2 cellular contexts compared by ENCODE assay signal in the genomic region with DNA sequence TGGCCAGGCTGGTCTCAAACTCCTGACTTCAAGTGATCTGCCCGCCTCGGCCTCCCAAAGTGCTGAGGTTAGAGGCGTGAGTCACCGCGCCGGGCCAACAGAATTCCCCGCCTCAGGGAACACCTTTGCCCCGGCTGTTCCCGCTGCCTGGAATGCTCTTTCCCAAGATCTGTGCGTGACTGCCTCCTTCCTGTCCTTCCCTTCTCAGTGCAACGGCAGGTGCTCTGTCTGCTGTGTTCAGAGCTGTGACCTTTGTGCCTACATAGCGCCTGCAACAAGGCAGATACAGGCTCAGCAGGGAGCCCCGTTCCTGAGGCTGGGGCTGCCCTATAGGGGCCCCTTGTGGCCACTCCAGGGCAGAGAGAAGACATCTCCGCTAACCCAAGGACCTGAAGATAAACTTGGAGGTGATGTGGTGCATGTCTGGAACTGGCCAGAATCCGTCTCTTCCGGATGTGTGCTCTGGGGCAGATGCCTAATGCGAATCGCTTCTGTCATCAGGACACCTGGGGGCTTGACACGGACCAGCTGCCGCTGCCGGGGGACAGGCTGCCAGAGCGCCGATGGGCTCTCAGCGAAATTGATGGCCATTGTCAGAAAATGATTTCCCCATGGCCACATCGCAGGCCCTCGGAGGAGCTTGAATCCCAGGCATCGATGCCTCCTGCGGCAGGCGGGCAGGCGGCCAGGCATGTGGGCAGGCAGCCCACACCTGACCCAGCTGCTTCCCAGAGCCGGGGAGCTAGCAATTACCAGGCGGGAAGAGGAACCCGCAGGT.
TF ChIP-seq lines count a peak whose summit lies in the region.

No MANE protein-coding gene starts in this region.

TF ChIP-seq in K562, 482 proteins besides CTCF, POLR2A, EP300 and RAD21 (continues in another document):
- TF ChIP-seq, protein P1, sequence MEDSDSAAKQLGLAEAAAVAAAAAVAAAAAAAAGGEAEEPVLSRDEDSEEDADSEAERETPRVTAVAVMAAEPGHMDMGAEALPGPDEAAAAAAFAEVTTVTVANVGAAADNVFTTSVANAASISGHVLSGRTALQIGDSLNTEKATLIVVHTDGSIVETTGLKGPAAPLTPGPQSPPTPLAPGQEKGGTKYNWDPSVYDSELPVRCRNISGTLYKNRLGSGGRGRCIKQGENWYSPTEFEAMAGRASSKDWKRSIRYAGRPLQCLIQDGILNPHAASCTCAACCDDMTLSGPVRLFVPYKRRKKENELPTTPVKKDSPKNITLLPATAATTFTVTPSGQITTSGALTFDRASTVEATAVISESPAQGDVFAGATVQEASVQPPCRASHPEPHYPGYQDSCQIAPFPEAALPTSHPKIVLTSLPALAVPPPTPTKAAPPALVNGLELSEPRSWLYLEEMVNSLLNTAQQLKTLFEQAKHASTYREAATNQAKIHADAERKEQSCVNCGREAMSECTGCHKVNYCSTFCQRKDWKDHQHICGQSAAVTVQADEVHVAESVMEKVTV (CRISPR knock-in tag; IDR thresholded peaks at IDR 0.05) = peak; percentile 58; the same call in 1 of the 2 replicates
- TF ChIP-seq, protein P2, sequence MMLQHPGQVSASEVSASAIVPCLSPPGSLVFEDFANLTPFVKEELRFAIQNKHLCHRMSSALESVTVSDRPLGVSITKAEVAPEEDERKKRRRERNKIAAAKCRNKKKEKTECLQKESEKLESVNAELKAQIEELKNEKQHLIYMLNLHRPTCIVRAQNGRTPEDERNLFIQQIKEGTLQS (IDR thresholded peaks at IDR 0.05) = peak; percentile 38; the same call in 1 of the 2 replicates
- TF ChIP-seq, protein P2 (CRISPR knock-in tag; conservative IDR thresholded peaks at IDR 0.05) = no peak
- TF ChIP-seq, protein P3, sequence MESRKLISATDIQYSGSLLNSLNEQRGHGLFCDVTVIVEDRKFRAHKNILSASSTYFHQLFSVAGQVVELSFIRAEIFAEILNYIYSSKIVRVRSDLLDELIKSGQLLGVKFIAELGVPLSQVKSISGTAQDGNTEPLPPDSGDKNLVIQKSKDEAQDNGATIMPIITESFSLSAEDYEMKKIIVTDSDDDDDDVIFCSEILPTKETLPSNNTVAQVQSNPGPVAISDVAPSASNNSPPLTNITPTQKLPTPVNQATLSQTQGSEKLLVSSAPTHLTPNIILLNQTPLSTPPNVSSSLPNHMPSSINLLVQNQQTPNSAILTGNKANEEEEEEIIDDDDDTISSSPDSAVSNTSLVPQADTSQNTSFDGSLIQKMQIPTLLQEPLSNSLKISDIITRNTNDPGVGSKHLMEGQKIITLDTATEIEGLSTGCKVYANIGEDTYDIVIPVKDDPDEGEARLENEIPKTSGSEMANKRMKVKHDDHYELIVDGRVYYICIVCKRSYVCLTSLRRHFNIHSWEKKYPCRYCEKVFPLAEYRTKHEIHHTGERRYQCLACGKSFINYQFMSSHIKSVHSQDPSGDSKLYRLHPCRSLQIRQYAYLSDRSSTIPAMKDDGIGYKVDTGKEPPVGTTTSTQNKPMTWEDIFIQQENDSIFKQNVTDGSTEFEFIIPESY (CRISPR knock-in tag; IDR thresholded peaks at IDR 0.05) = peak; percentile 78
- TF ChIP-seq, protein P4, sequence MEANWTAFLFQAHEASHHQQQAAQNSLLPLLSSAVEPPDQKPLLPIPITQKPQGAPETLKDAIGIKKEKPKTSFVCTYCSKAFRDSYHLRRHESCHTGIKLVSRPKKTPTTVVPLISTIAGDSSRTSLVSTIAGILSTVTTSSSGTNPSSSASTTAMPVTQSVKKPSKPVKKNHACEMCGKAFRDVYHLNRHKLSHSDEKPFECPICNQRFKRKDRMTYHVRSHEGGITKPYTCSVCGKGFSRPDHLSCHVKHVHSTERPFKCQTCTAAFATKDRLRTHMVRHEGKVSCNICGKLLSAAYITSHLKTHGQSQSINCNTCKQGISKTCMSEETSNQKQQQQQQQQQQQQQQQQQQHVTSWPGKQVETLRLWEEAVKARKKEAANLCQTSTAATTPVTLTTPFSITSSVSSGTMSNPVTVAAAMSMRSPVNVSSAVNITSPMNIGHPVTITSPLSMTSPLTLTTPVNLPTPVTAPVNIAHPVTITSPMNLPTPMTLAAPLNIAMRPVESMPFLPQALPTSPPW (CRISPR knock-in tag; IDR thresholded peaks at IDR 0.05) = no peak
- TF ChIP-seq KDM2B (CRISPR knock-in tag; IDR thresholded peaks at IDR 0.05) (no peak), FOSL1 (tag; conservative IDR thresholded peaks at IDR 0.05) (peak; percentile 30; the same call in 1 of the 2 replicates), CREB1 (IDR thresholded peaks at IDR 0.05) (no peak), CREB1 (CRISPR knock-in tag; IDR thresholded peaks at IDR 0.05) (no peak), RB1 (IDR thresholded peaks at IDR 0.05; ENCODE audit: low read depth) (0 out of 2 replicates have a peak, but pooled peaks have one; percentile 22), STAG1 (CRISPR knock-in tag; IDR thresholded peaks at IDR 0.05; ENCODE audit: borderline replicate concordance) (peak; percentile 43; the same call in 1 of the 2 replicates), HNRNPLL (IDR thresholded peaks at IDR 0.05; ENCODE audit: low read depth, low read length, poor library complexity, severe bottlenecking) (no peak), RHOXF2B (CRISPR knock-in tag; conservative IDR thresholded peaks at IDR 0.05) (no peak), TBP (optimal IDR thresholded peaks at IDR 0.05; ENCODE audit: low read depth, low read length) (no peak), NCOA4 (IDR thresholded peaks at IDR 0.05; ENCODE audit: partially characterized antibody) (no peak), NR1H2 (CRISPR knock-in tag; IDR thresholded peaks at IDR 0.05) (no peak), JUNB (CRISPR knock-in tag; conservative IDR thresholded peaks at IDR 0.05) (no peak), SMARCA5 (IDR thresholded peaks at IDR 0.05) (no peak)
- TF ChIP-seq, protein P5, sequence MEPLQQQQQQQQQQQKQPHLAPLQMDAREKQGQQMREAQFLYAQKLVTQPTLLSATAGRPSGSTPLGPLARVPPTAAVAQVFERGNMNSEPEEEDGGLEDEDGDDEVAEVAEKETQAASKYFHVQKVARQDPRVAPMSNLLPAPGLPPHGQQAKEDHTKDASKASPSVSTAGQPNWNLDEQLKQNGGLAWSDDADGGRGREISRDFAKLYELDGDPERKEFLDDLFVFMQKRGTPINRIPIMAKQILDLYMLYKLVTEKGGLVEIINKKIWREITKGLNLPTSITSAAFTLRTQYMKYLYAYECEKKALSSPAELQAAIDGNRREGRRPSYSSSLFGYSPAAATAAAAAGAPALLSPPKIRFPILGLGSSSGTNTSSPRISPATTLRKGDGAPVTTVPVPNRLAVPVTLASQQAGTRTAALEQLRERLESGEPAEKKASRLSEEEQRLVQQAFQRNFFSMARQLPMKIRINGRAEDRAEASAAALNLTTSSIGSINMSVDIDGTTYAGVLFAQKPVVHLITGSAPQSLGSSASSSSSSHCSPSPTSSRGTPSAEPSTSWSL (CRISPR knock-in tag; IDR thresholded peaks at IDR 0.05; ENCODE audit: borderline replicate concordance) = no peak

TF ChIP-seq in HepG2, 621 proteins besides CTCF, POLR2A, EP300 and RAD21 (continues in another document):
- TF ChIP-seq MTF2 (CRISPR knock-in tag; IDR thresholded peaks at IDR 0.05; ENCODE audit: borderline replicate concordance) = 0 out of 2 replicates have a peak, but pooled peaks have one; percentile 25
- TF ChIP-seq SNAPC2 (CRISPR knock-in tag; IDR thresholded peaks at IDR 0.05) = peak; percentile 94
- TF ChIP-seq EED (CRISPR knock-in tag; IDR thresholded peaks at IDR 0.05) = no peak; the same call in 1 of the 2 replicates
- TF ChIP-seq ZNF570 (CRISPR knock-in tag; IDR thresholded peaks at IDR 0.05; ENCODE audit: borderline replicate concordance) = no peak
- TF ChIP-seq, protein P6, sequence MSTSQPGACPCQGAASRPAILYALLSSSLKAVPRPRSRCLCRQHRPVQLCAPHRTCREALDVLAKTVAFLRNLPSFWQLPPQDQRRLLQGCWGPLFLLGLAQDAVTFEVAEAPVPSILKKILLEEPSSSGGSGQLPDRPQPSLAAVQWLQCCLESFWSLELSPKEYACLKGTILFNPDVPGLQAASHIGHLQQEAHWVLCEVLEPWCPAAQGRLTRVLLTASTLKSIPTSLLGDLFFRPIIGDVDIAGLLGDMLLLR (CRISPR knock-in tag; IDR thresholded peaks at IDR 0.05) = 0 out of 2 replicates have a peak, but pooled peaks have one; percentile 55
- TF ChIP-seq, protein P7, sequence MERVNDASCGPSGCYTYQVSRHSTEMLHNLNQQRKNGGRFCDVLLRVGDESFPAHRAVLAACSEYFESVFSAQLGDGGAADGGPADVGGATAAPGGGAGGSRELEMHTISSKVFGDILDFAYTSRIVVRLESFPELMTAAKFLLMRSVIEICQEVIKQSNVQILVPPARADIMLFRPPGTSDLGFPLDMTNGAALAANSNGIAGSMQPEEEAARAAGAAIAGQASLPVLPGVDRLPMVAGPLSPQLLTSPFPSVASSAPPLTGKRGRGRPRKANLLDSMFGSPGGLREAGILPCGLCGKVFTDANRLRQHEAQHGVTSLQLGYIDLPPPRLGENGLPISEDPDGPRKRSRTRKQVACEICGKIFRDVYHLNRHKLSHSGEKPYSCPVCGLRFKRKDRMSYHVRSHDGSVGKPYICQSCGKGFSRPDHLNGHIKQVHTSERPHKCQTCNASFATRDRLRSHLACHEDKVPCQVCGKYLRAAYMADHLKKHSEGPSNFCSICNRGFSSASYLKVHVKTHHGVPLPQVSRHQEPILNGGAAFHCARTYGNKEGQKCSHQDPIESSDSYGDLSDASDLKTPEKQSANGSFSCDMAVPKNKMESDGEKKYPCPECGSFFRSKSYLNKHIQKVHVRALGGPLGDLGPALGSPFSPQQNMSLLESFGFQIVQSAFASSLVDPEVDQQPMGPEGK (CRISPR knock-in tag; IDR thresholded peaks at IDR 0.05) = peak; percentile 72
- peak; percentile 94 for TF ChIP-seq HIVEP1 (CRISPR knock-in tag; IDR thresholded peaks at IDR 0.05)
- TF ChIP-seq JUND (CRISPR knock-in tag; IDR thresholded peaks at IDR 0.05) = peak; percentile 87
- no peak for TF ChIP-seq MAFK (conservative IDR thresholded peaks at IDR 0.05 in 1 of 2, IDR thresholded peaks at IDR 0.05 in 1 of 2; ENCODE audit: low read length in 2 of 2)
- TF ChIP-seq, protein P8, sequence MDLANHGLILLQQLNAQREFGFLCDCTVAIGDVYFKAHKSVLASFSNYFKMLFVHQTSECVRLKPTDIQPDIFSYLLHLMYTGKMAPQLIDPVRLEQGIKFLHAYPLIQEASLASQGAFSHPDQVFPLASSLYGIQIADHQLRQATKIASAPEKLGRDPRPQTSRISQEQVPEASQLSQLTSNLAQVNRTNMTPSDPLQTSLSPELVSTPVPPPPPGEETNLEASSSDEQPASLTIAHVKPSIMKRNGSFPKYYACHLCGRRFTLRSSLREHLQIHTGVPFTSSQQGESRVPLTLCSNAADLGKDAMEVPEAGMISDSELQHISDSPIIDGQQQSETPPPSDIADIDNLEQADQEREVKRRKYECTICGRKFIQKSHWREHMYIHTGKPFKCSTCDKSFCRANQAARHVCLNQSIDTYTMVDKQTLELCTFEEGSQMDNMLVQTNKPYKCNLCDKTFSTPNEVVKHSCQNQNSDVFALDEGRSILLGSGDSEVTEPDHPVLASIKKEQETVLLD (CRISPR knock-in tag; IDR thresholded peaks at IDR 0.05; ENCODE audit: low read depth) = no peak
- TF ChIP-seq, protein P9, sequence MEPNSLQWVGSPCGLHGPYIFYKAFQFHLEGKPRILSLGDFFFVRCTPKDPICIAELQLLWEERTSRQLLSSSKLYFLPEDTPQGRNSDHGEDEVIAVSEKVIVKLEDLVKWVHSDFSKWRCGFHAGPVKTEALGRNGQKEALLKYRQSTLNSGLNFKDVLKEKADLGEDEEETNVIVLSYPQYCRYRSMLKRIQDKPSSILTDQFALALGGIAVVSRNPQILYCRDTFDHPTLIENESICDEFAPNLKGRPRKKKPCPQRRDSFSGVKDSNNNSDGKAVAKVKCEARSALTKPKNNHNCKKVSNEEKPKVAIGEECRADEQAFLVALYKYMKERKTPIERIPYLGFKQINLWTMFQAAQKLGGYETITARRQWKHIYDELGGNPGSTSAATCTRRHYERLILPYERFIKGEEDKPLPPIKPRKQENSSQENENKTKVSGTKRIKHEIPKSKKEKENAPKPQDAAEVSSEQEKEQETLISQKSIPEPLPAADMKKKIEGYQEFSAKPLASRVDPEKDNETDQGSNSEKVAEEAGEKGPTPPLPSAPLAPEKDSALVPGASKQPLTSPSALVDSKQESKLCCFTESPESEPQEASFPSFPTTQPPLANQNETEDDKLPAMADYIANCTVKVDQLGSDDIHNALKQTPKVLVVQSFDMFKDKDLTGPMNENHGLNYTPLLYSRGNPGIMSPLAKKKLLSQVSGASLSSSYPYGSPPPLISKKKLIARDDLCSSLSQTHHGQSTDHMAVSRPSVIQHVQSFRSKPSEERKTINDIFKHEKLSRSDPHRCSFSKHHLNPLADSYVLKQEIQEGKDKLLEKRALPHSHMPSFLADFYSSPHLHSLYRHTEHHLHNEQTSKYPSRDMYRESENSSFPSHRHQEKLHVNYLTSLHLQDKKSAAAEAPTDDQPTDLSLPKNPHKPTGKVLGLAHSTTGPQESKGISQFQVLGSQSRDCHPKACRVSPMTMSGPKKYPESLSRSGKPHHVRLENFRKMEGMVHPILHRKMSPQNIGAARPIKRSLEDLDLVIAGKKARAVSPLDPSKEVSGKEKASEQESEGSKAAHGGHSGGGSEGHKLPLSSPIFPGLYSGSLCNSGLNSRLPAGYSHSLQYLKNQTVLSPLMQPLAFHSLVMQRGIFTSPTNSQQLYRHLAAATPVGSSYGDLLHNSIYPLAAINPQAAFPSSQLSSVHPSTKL (CRISPR knock-in tag; IDR thresholded peaks at IDR 0.05) = peak; percentile 93
- peak; percentile 91 for TF ChIP-seq ZMYM3 (CRISPR knock-in tag; IDR thresholded peaks at IDR 0.05)
- TF ChIP-seq, protein P10, sequence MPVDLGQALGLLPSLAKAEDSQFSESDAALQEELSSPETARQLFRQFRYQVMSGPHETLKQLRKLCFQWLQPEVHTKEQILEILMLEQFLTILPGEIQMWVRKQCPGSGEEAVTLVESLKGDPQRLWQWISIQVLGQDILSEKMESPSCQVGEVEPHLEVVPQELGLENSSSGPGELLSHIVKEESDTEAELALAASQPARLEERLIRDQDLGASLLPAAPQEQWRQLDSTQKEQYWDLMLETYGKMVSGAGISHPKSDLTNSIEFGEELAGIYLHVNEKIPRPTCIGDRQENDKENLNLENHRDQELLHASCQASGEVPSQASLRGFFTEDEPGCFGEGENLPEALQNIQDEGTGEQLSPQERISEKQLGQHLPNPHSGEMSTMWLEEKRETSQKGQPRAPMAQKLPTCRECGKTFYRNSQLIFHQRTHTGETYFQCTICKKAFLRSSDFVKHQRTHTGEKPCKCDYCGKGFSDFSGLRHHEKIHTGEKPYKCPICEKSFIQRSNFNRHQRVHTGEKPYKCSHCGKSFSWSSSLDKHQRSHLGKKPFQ (CRISPR knock-in tag; IDR thresholded peaks at IDR 0.05; ENCODE audit: insufficient replicate concordance) = peak; percentile 22
- 0 out of 2 replicates have a peak, but pooled peaks have one; percentile 41 for TF ChIP-seq NFYC (CRISPR knock-in tag; IDR thresholded peaks at IDR 0.05)
- TF ChIP-seq, protein P11, sequence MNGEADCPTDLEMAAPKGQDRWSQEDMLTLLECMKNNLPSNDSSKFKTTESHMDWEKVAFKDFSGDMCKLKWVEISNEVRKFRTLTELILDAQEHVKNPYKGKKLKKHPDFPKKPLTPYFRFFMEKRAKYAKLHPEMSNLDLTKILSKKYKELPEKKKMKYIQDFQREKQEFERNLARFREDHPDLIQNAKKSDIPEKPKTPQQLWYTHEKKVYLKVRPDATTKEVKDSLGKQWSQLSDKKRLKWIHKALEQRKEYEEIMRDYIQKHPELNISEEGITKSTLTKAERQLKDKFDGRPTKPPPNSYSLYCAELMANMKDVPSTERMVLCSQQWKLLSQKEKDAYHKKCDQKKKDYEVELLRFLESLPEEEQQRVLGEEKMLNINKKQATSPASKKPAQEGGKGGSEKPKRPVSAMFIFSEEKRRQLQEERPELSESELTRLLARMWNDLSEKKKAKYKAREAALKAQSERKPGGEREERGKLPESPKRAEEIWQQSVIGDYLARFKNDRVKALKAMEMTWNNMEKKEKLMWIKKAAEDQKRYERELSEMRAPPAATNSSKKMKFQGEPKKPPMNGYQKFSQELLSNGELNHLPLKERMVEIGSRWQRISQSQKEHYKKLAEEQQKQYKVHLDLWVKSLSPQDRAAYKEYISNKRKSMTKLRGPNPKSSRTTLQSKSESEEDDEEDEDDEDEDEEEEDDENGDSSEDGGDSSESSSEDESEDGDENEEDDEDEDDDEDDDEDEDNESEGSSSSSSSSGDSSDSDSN (CRISPR knock-in tag; IDR thresholded peaks at IDR 0.05) = peak; percentile 91
- TF ChIP-seq RBM22 (optimal IDR thresholded peaks at IDR 0.05; ENCODE audit: low read length) = no peak
